ENCODE assay signal across 18 cellular contexts in genomic region chr6:128266946-128267345, GRCh38.
DNase-seq lines count a peak whose midpoint lies in the region; ATAC-seq, FAIRE-seq and TF ChIP-seq lines count a peak whose summit lies in the region.
"Had no signal": no experiment of that assay in that cellular context is flagged by ENCODE, and none has a peak within 500 bp of the region (broad histone marks: within the 10 kb centered on the region; RNA-seq: fewer than 3 reads in every experiment).

No MANE protein-coding gene starts in this region.

- no peaks in the 10 kb centered on the region for H3K9me3 ChIP-seq in IMR-90 (ENCODE audit: control insufficient read depth, insufficient read depth, low read length)
- no peaks in the 10 kb centered on the region for H3K9me3 ChIP-seq in body of pancreas
- H3K9me3 ChIP-seq: BLaER1 had no signal

- no peak overlapping the region for H3K18ac ChIP-seq in IMR-90 (ENCODE audit: low read depth, low read length)

- intact Hi-C loops in IMR-90 (cut with micrococcal nuclease), result no loop called here
- intact Hi-C loops in body of pancreas (cut with DNase I), result no loop called here

- no peak for TF ChIP-seq RAD21 in IMR-90 (IDR thresholded peaks at IDR 0.05; ENCODE audit: low read length)

- no peak overlapping the region for H3K56ac ChIP-seq in IMR-90 (ENCODE audit: extremely low read depth, insufficient read depth, low read length)

- no peak overlapping the region for H2AK5ac ChIP-seq in IMR-90 (ENCODE audit: low read depth, low read length)

- H3K4ac ChIP-seq in IMR-90 (ENCODE audit: low read depth, low read length), result no peak overlapping the region

- no peak overlapping the region for H4K5ac ChIP-seq in IMR-90 (ENCODE audit: low read depth, low read length)

- POLR2A ChIA-PET in IMR-90 (lab: Charles Lee; ENCODE audit: unreplicated experiment), result no interaction called here

- FAIRE-seq in colon (lab: Jason Lieb, UNC), result peak; percentile 28
- FAIRE-seq in frontal cortex (lab: Jason Lieb, UNC), result peak; percentile 19
- FAIRE-seq: GM19239, H54, HTR-8/SVneo had no signal

- peaks cover 4% of the 10 kb centered on the region; the same call in 1 of the 2 replicates for H3K36me3 ChIP-seq in IMR-90 (ENCODE audit: control insufficient read depth, insufficient read depth, low read length)
- no peaks in the 10 kb centered on the region for H3K36me3 ChIP-seq in body of pancreas (replicated peaks in 1 of 2; ENCODE audit: insufficient read depth in 1 of 2, low read depth in 2 of 2)
- H3K36me3 ChIP-seq: BLaER1 had no signal

- H3K4me1 ChIP-seq in IMR-90 (ENCODE audit: control insufficient read depth, insufficient read depth, low read length), result 0 out of 2 replicates have a peak, but pooled peaks cover 1% of the 10 kb centered on the region
- peaks cover 11% of the 10 kb centered on the region for H3K4me1 ChIP-seq in body of pancreas
- H3K4me1 ChIP-seq: BLaER1 had no signal

- H4K91ac ChIP-seq in IMR-90 (ENCODE audit: insufficient read depth, low read depth, low read length), result no peak overlapping the region

- ATAC-seq in IMR-90 (ENCODE audit: low read depth) (no peak), body of pancreas (no peak)
- ATAC-seq: GM23338 had no signal

- dilution Hi-C loops in IMR-90 (cut with HindIII; ENCODE audit: low sequenced_read_pairs, unreplicated experiment), result no loop called here

- no peak overlapping the region for H3K14ac ChIP-seq in IMR-90 (replicated peaks; ENCODE audit: low read depth, low read length)

- no peak overlapping the region for H2BK20ac ChIP-seq in IMR-90 (ENCODE audit: low read depth, low read length)

- no peak overlapping the region for H2AFZ ChIP-seq in IMR-90 (replicated peaks; ENCODE audit: low read length, poor library complexity)
- H2AFZ ChIP-seq: GM23338 had no signal

- no peak overlapping the region for H3K4me2 ChIP-seq in IMR-90 (ENCODE audit: low read depth, low read length)
- H3K4me2 ChIP-seq: BLaER1, GM23338 had no signal

- no peak overlapping the region for H3K9ac ChIP-seq in IMR-90 (ENCODE audit: low read depth, low read length)
- H3K9ac ChIP-seq: BLaER1 had no signal

- WGBS in IMR-90 (ENCODE audit: extremely low coverage in 2 of 2, insufficient read length in 1 of 2), 2 experiments, result no CpG with 5 or more reads among the region's 1 CpG
- 91 to 92% methylated on average over 1 of the region's 1 CpG for WGBS in body of pancreas, 2 donors

- H3K4me3 ChIP-seq in IMR-90 (ENCODE audit: insufficient read depth, low read depth, low read length), result no peak overlapping the region
- no peak overlapping the region for H3K4me3 ChIP-seq in body of pancreas
- H3K4me3 ChIP-seq: BLaER1, GM23338 had no signal

- peaks cover 7% of the 10 kb centered on the region; the same call in 1 of the 2 replicates for H3K9me1 ChIP-seq in IMR-90 (ENCODE audit: insufficient read depth, low read length)

- no peak overlapping the region for H2BK120ac ChIP-seq in IMR-90 (ENCODE audit: low read depth, low read length)

- H2BK15ac ChIP-seq in IMR-90 (ENCODE audit: low read depth, low read length), result no peak overlapping the region

- in situ Hi-C loops in IMR-90 (cut with MboI; ENCODE audit: low sequenced_read_pairs), result no loop called here

- no peak for TF ChIP-seq POLR2A in IMR-90 (IDR thresholded peaks at IDR 0.05; ENCODE audit: low read depth, low read length)
- TF ChIP-seq POLR2A in body of pancreas (IDR thresholded peaks at IDR 0.05), result no peak

- no TSS peak for BruUV-seq in IMR-90 (replicated peaks; lab: Mats Ljungman, UMichigan)

- CTCF ChIA-PET in IMR-90 (lab: Yijun Ruan, JAX), result no interaction called here

- H2AK9ac ChIP-seq in IMR-90 (replicated peaks; ENCODE audit: low read depth, low read length, poor library complexity), result no peak overlapping the region

- no peak overlapping the region for H3K23ac ChIP-seq in IMR-90 (ENCODE audit: low read depth, low read length)

- H4K8ac ChIP-seq in IMR-90 (ENCODE audit: low read depth in 2 of 2, low read length in 2 of 2), result no peak overlapping the region

- DNase-seq in ELR (ENCODE audit: low read depth), result peak; percentile 46
- peak; percentile 22 for DNase-seq in IMR-90
- DNase-seq in frontal cortex (ENCODE audit: low spot score in 2 of 2), result no peak
- no peak for DNase-seq in activated naive CD4-positive, alpha-beta T cell treated with Interleukin-2 at 50 U/mL for 16 hours
- no peak for DNase-seq in body of pancreas
- DNase-seq in NCI-H1417 (lab: John Stamatoyannopoulos, UW), result no peak
- no peak for DNase-seq in activated CD4-positive, alpha-beta T cell treated with anti-CD3 and anti-CD28 coated beads, Interleukin-2, amount 50 U/mL, for 48 hours
- DNase-seq: 8988T; CD4-positive, alpha-beta memory T cell; DMS153; DMS79; GF-D8 had no signal

- H2BK5ac ChIP-seq in IMR-90 (ENCODE audit: low read depth, low read length, poor library complexity, severe bottlenecking), result no peak overlapping the region

- peaks cover 26 to 50% of the 10 kb centered on the region in 2 experiments for H3K79me1 ChIP-seq in IMR-90 (ENCODE audit: low read depth in 1 of 2, low read length in 2 of 2)

- no peaks in the 10 kb centered on the region for H3K27me3 ChIP-seq in IMR-90 (ENCODE audit: control insufficient read depth, insufficient read depth, low read length)
- H3K27me3 ChIP-seq in body of pancreas, result no peaks in the 10 kb centered on the region
- H3K27me3 ChIP-seq: BLaER1 had no signal

- TF ChIP-seq CTCF in IMR-90 (conservative IDR thresholded peaks at IDR 0.05; ENCODE audit: low read depth, low read length), result no peak
- TF ChIP-seq CTCF in body of pancreas (IDR thresholded peaks at IDR 0.05), result no peak

- peaks cover 8% of the 10 kb centered on the region; the same call in 1 of the 2 replicates for H4K20me1 ChIP-seq in IMR-90 (ENCODE audit: insufficient read depth, low read length)
- H4K20me1 ChIP-seq: BLaER1 had no signal

- H3K27ac ChIP-seq in IMR-90 (ENCODE audit: insufficient read depth, low read length), result no peak overlapping the region
- no peak overlapping the region for H3K27ac ChIP-seq in body of pancreas
- H3K27ac ChIP-seq: BLaER1 had no signal

TF ChIP-seq in IMR-90, 13 proteins besides CTCF, POLR2A, EP300 and RAD21:
- TF ChIP-seq MAZ (IDR thresholded peaks at IDR 0.05; ENCODE audit: borderline replicate concordance, low read depth, low read length), result no peak
- TF ChIP-seq MAFK (IDR thresholded peaks at IDR 0.05; ENCODE audit: low read depth, low read length), result peak; percentile 68

Comparison
In these comparisons a context has a peak if more than half of its experiments do, and no peak if none do; other contexts are left out.
1. DNase-seq: peak in ELR (single experiment) and IMR-90 (single experiment); none in frontal cortex (0 of 2), activated naive CD4-positive, alpha-beta T cell treated with Interleukin-2 at 50 U/mL for 16 hours (single experiment), body of pancreas (0 of 4), NCI-H1417 (0 of 3) and activated CD4-positive, alpha-beta T cell treated with anti-CD3 and anti-CD28 coated beads, Interleukin-2, amount 50 U/mL, for 48 hours (0 of 2).